In the genomic region with DNA sequence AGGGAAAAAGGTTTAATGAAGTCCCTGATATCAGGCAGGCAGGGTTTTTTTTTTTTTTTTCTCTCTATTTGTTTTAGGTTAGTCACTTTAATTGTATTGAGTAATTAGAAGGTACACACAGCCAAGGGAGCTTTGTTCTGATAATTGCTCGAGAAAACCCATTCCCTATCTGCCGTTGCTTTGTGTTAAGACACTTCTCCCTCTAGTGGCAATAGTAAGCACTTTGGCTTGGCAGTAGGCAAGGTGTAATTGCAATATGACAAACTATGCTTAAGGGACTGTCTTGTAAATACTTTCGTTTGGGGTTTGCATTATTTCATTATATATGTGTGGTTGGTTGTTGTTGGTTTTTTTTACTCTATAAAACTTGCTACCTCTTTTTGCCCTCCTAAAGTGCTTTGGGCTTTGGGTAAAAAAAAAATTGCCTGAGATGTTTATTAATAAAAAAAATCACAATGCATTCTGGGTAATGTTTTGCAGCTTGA, we compare ENCODE assay signal across 9 cellular contexts.
DNase-seq lines count a peak whose midpoint lies in the region; ATAC-seq and TF ChIP-seq lines count a peak whose summit lies in the region.
"Had no signal": no experiment of that assay in that cellular context is flagged by ENCODE, and none has a peak within 500 bp of the region (broad histone marks: within the 10 kb centered on the region; RNA-seq: fewer than 3 reads in every experiment).

No MANE protein-coding gene starts in this region.

- no peaks in the 10 kb centered on the region for H3K4me1 ChIP-seq in DOHH2 (ENCODE audit: control insufficient read depth, low read length)

- H3K79me2 ChIP-seq in DOHH2 (ENCODE audit: control insufficient read depth, low read length): no peaks in the 10 kb centered on the region

- H3K4me3 Mint-ChIP-seq in progenitor cell of endocrine pancreas (ENCODE audit: low read depth): no peak overlapping the region
- H3K4me3 Mint-ChIP-seq: activated naive CD4-positive, alpha-beta T cell treated with anti-CD3 and anti-CD28 coated beads, Interleukin-2, amount 50 U/mL, for 24 hours had no signal

- H3K9me2 ChIP-seq in DOHH2 (replicated peaks; ENCODE audit: control insufficient read depth, low read length): no peaks in the 10 kb centered on the region

- no peaks in the 10 kb centered on the region for H3F3A ChIP-seq in DOHH2 (ENCODE audit: control insufficient read depth, insufficient read depth)

- no peaks in the 10 kb centered on the region for H3K9me3 Mint-ChIP-seq in activated naive CD4-positive, alpha-beta T cell treated with anti-CD3 and anti-CD28 coated beads, Interleukin-2, amount 50 U/mL, for 72 hours
- no peaks in the 10 kb centered on the region for H3K9me3 Mint-ChIP-seq in progenitor cell of endocrine pancreas (ENCODE audit: low read depth)
- H3K9me3 Mint-ChIP-seq: activated naive CD4-positive, alpha-beta T cell treated with anti-CD3 and anti-CD28 coated beads, Interleukin-2, amount 50 U/mL, for 24 hours had no signal

- H3K27ac ChIP-seq in DOHH2 (ENCODE audit: low read depth, low read length): no peak overlapping the region

- H3K27me3 Mint-ChIP-seq in progenitor cell of endocrine pancreas: no peaks in the 10 kb centered on the region
- H3K27me3 Mint-ChIP-seq: activated naive CD4-positive, alpha-beta T cell treated with anti-CD3 and anti-CD28 coated beads, Interleukin-2, amount 50 U/mL, for 24 hours had no signal

- no peaks in the 10 kb centered on the region for H3K27me3 ChIP-seq in DOHH2 (ENCODE audit: control insufficient read depth, low read length)

- no peak overlapping the region for H3K4me3 ChIP-seq in DOHH2 (ENCODE audit: low read length)

- no peak overlapping the region for H3K27ac Mint-ChIP-seq in activated naive CD4-positive, alpha-beta T cell treated with anti-CD3 and anti-CD28 coated beads, Interleukin-2, amount 50 U/mL, for 72 hours
- peak overlapping the region; percentile 24 for H3K27ac Mint-ChIP-seq in progenitor cell of endocrine pancreas
- H3K27ac Mint-ChIP-seq: activated naive CD4-positive, alpha-beta T cell treated with anti-CD3 and anti-CD28 coated beads, Interleukin-2, amount 50 U/mL, for 24 hours had no signal

- peak overlapping the region; percentile 27; the same call in 1 of the 2 replicates for H3K4me2 ChIP-seq in DOHH2 (ENCODE audit: low read length)

- no peaks in the 10 kb centered on the region for H4K20me1 ChIP-seq in DOHH2 (ENCODE audit: control insufficient read depth, insufficient read depth, low read depth, low read length)

- H3K4me1 Mint-ChIP-seq in progenitor cell of endocrine pancreas (ENCODE audit: low read depth): peaks cover 34% of the 10 kb centered on the region

- peak; percentile 90 for TF ChIP-seq CTCF in DOHH2 (IDR thresholded peaks at IDR 0.05; ENCODE audit: low read depth, low read length, poor library complexity, severe bottlenecking)
- peak; percentile 82 for TF ChIP-seq CTCF in progenitor cell of endocrine pancreas (IDR thresholded peaks at IDR 0.05; ENCODE audit: unreplicated experiment)

- ATAC-seq in activated naive CD4-positive, alpha-beta T cell treated with anti-CD3 and anti-CD28 coated beads, Interleukin-2, amount 50 U/mL, for 72 hours: peak; percentile 65 to 81
- ATAC-seq in HG02852 (IDR thresholded peaks at IDR 0.05; ENCODE audit: unreplicated experiment) (no peak), GM21529 (IDR thresholded peaks at IDR 0.05; ENCODE audit: unreplicated experiment) (no peak)

- H3K9me3 ChIP-seq in DOHH2 (ENCODE audit: control insufficient read depth, insufficient read depth, low read length): no peaks in the 10 kb centered on the region

- DNase-seq in HS-5 (ENCODE audit: low read depth) (peak; percentile 33), NCI-H82 (lab: John Stamatoyannopoulos, UW) (peak; percentile 94), globus pallidus (ENCODE audit: low spot score) (peak; percentile 61), progenitor cell of endocrine pancreas (ENCODE audit: low spot score, unreplicated experiment) (no peak)
- peak in 1 of 2 donors; percentile 17 for DNase-seq in activated naive CD4-positive, alpha-beta T cell treated with anti-CD3 and anti-CD28 coated beads, Interleukin-2, amount 50 U/mL, for 72 hours (ENCODE audit: low spot score in 2 of 2)

- no peaks in the 10 kb centered on the region for H3K36me3 ChIP-seq in DOHH2 (ENCODE audit: control insufficient read depth, low read length)

- no peaks in the 10 kb centered on the region for H3K36me3 Mint-ChIP-seq in activated naive CD4-positive, alpha-beta T cell treated with anti-CD3 and anti-CD28 coated beads, Interleukin-2, amount 50 U/mL, for 72 hours
- H3K36me3 Mint-ChIP-seq in progenitor cell of endocrine pancreas (ENCODE audit: insufficient read depth): no peaks in the 10 kb centered on the region

Comparison
In these comparisons a context has a peak if more than half of its experiments do, and no peak if none do; other contexts are left out.
1. ATAC-seq: peak in activated naive CD4-positive, alpha-beta T cell treated with anti-CD3 and anti-CD28 coated beads, Interleukin-2, amount 50 U/mL, for 72 hours (2 of 2); none in HG02852 (single experiment) and GM21529 (single experiment).